Comparison of ENCODE assay signal across 9 cellular contexts in genomic region chr17:77429735-77429984, GRCh38.
A peak's percentile ranks its signal among the peaks of the same experiment; 100 is the strongest.
DNase-seq lines count a peak whose midpoint lies in the region; ATAC-seq and TF ChIP-seq lines count a peak whose summit lies in the region.
"Had no signal": no experiment of that assay in that cellular context is flagged by ENCODE, and none has a peak within 500 bp of the region (broad histone marks: within the 10 kb centered on the region; RNA-seq: fewer than 3 reads in every experiment).

No MANE protein-coding gene starts in this region.

- peak overlapping the region; percentile 74 for H3K4me2 ChIP-seq in OCI-LY7 (ENCODE audit: low read length)
- no peak overlapping the region for H3K4me2 ChIP-seq in parathyroid adenoma (ENCODE audit: low read length)

- H3K9ac ChIP-seq in parathyroid adenoma = no peak overlapping the region

- H3K27ac ChIP-seq in OCI-LY7 (ENCODE audit: low read depth, low read length, poor library complexity, severe bottlenecking) (peak overlapping the region; percentile 65), esophagus muscularis mucosa (replicated peaks in 1 of 4) (peak overlapping the region; percentile 96 to 99 (median 98)), parathyroid adenoma (peak overlapping the region; percentile 34)

- H3K4me1 Mint-ChIP-seq in CD14-positive monocyte = peaks cover 84% of the 10 kb centered on the region

- H3K36me3 ChIP-seq in OCI-LY7 (ENCODE audit: insufficient read depth, low read length) (no peaks in the 10 kb centered on the region), esophagus muscularis mucosa (no peaks in the 10 kb centered on the region), parathyroid adenoma (ENCODE audit: control insufficient read depth, insufficient read depth, low read length) (no peaks in the 10 kb centered on the region)

- H3K27ac Mint-ChIP-seq in CD14-positive monocyte = peak overlapping the region; percentile 75 to 95 (median 92)

- no peaks in the 10 kb centered on the region for H3K27me3 ChIP-seq in esophagus muscularis mucosa
- H3K27me3 ChIP-seq in parathyroid adenoma (ENCODE audit: control insufficient read depth, insufficient read depth, low read length) = no peaks in the 10 kb centered on the region

- no peaks in the 10 kb centered on the region for H4K20me1 ChIP-seq in OCI-LY7 (ENCODE audit: insufficient read depth, low read length)

- no peaks in the 10 kb centered on the region for H3K9me2 ChIP-seq in OCI-LY7 (ENCODE audit: insufficient read depth, low read length)

- TF ChIP-seq POLR2A in esophagus muscularis mucosa (IDR thresholded peaks at IDR 0.05; ENCODE audit: low read depth) = no peak

- no peaks in the 10 kb centered on the region for H3K9me3 Mint-ChIP-seq in CD14-positive monocyte

- intact Hi-C loops in CD14-positive monocyte (cut with micrococcal nuclease) (loop anchor here (5.0 kb wide), 2 partner anchors 33 to 97 kb away; no protein-coding TSS in a partner anchor), OCI-LY7 (cut with micrococcal nuclease; ENCODE audit: unreplicated experiment) (loop anchor here (1.0 kb wide), 2 partner anchors 29 to 98 kb away; no protein-coding TSS in a partner anchor), esophagus muscularis mucosa (cut with DNase I) (loop anchor here (2.0 to 5.0 kb wide), 2 partner anchors 65 to 97 kb away; no protein-coding TSS in a partner anchor)

- no peak for DNase-seq in CD14-positive monocyte (ENCODE audit: low spot score)
- DNase-seq in OCI-LY7 (ENCODE audit: low spot score) = no peak
- DNase-seq in esophagus muscularis mucosa (ENCODE audit: extremely low spot score) = no peak
- DNase-seq in DMS53 treated with DMSO at 0.1 percent for 48 hours (lab: John Stamatoyannopoulos, UW; ENCODE audit: unreplicated experiment) = no peak
- DNase-seq in stimulated activated naive CD4-positive, alpha-beta T cell (lab: John Stamatoyannopoulos, UW) = no peak
- DNase-seq: DMS79 had no signal

- BruUV-seq in OCI-LY7 (replicated peaks; lab: Mats Ljungman, UMichigan) = no TSS peak

- H3K27me3 Mint-ChIP-seq in CD14-positive monocyte (ENCODE audit: low read depth in 3 of 3) = peaks cover 0 to 3% (median 0%) of the 10 kb centered on the region in 3 donors

- H3K4me3 ChIP-seq in OCI-LY7 (ENCODE audit: low read depth, low read length, poor library complexity, severe bottlenecking) = peak overlapping the region; percentile 15
- no peak overlapping the region for H3K4me3 ChIP-seq in esophagus muscularis mucosa
- no peak overlapping the region for H3K4me3 ChIP-seq in parathyroid adenoma (ENCODE audit: low read depth, low read length)

- CTCF ChIA-PET in OCI-LY7 (lab: Charles Lee; ENCODE audit: unreplicated experiment) = interaction anchor here (0.6 to 3.4 kb wide), 22 partner anchors 9 to 107 kb away, joined by 3 to 33 read pairs (median 7); no protein-coding TSS in a partner anchor

- TF ChIP-seq CTCF in CD14-positive monocyte (IDR thresholded peaks at IDR 0.05) (no peak), OCI-LY7 (conservative IDR thresholded peaks at IDR 0.05; ENCODE audit: low read length) (no peak), esophagus muscularis mucosa (IDR thresholded peaks at IDR 0.05) (no peak), parathyroid adenoma (IDR thresholded peaks at IDR 0.05) (no peak)

- H3K4me1 ChIP-seq in OCI-LY7 (ENCODE audit: insufficient read depth, low read length, poor library complexity, severe bottlenecking) = peaks cover 100% of the 10 kb centered on the region
- H3K4me1 ChIP-seq in esophagus muscularis mucosa = peaks cover 89 to 100% (median 100%) of the 10 kb centered on the region in 4 donors
- peaks cover 12% of the 10 kb centered on the region for H3K4me1 ChIP-seq in parathyroid adenoma

- TF ChIP-seq EP300 in esophagus muscularis mucosa (IDR thresholded peaks at IDR 0.05) = no peak

- H3K4me3 Mint-ChIP-seq in CD14-positive monocyte = peak overlapping the region; percentile 62 to 84

- H3K79me2 ChIP-seq in OCI-LY7 (ENCODE audit: insufficient read depth, low read depth, low read length) (no peaks in the 10 kb centered on the region; the same call in 1 of the 2 replicates), parathyroid adenoma (peaks cover 54% of the 10 kb centered on the region)

- peaks cover 12 to 33% of the 10 kb centered on the region in 2 donors for H3K36me3 Mint-ChIP-seq in CD14-positive monocyte

- H3K9me3 ChIP-seq in OCI-LY7 (ENCODE audit: low read length) (no peaks in the 10 kb centered on the region), esophagus muscularis mucosa (no peaks in the 10 kb centered on the region), parathyroid adenoma (ENCODE audit: control insufficient read depth, low read length) (no peaks in the 10 kb centered on the region)

- H2AFZ ChIP-seq in OCI-LY7 (ENCODE audit: low read length) = no peak overlapping the region; the same call in 1 of the 2 replicates
- no peak overlapping the region for H2AFZ ChIP-seq in parathyroid adenoma

- POLR2A ChIA-PET in OCI-LY7 (lab: Charles Lee) = interaction anchor here (0.7 to 6.8 kb wide), 23 partner anchors 9 to 387 kb away, joined by 3 to 73 read pairs (median 4); no protein-coding TSS in a partner anchor

- WGBS in esophagus muscularis mucosa = 35% methylated on average over 4 of the region's 5 CpGs

- ATAC-seq in HG02759 (IDR thresholded peaks at IDR 0.05; ENCODE audit: unreplicated experiment) (no peak), HG02678 (IDR thresholded peaks at IDR 0.05; ENCODE audit: unreplicated experiment) (no peak)

Comparison
In these comparisons a context has a peak if more than half of its experiments do, and no peak if none do; other contexts are left out.
1. H3K27ac ChIP-seq: peak in every context shown above with its lines; median percentile 98 in esophagus muscularis mucosa; 65 in OCI-LY7; 34 in parathyroid adenoma.